Comparison of ENCODE assay signal across 8 cellular contexts in genomic region chr3:146544013-146544928, GRCh38. TPM values are rescaled to one million over a fixed set of nuclear protein-coding genes. Genes with fewer than 3 reads are reported as not detected.
DNase-seq lines count a peak whose midpoint lies in the region; ATAC-seq and TF ChIP-seq lines count a peak whose summit lies in the region.

TSS of gene PLSCR1 (minus strand) at chr3:146544607. CDS start at chr3:146536552, 8,055 bp downstream.

- H3K4me1 ChIP-seq in OCI-LY7 (ENCODE audit: insufficient read depth, low read length, poor library complexity, severe bottlenecking) = no peaks in the 10 kb centered on the region

- peak; percentile 85 for ATAC-seq in GM21367 (IDR thresholded peaks at IDR 0.05; ENCODE audit: unreplicated experiment)

- BruUV-seq in OCI-LY7 (replicated peaks; lab: Mats Ljungman, UMichigan) = no TSS peak

- H2AFZ ChIP-seq in OCI-LY7 (ENCODE audit: low read length) = peak within 1 kb of the TSS; percentile 86

- no peaks in the 10 kb centered on the region for H3K9me2 ChIP-seq in OCI-LY7 (ENCODE audit: insufficient read depth, low read length)

- CTCF ChIA-PET in OCI-LY7 (lab: Charles Lee; ENCODE audit: unreplicated experiment) = no interaction called here

- H3K9me3 ChIP-seq in OCI-LY7 (ENCODE audit: low read length) = no peaks in the 10 kb centered on the region

- H3K27ac ChIP-seq in OCI-LY7 (ENCODE audit: low read depth, low read length, poor library complexity, severe bottlenecking) = no peak within 1 kb of the TSS

- peak within 1 kb of the TSS; percentile 90 for H3K4me2 ChIP-seq in OCI-LY7 (ENCODE audit: low read length)

- POLR2A ChIA-PET in OCI-LY7 (lab: Charles Lee) = interaction anchor here (0.8 to 2.2 kb wide), 7 partner anchors 9 to 74 kb away, joined by 3 to 8 read pairs (median 4); no protein-coding TSS in a partner anchor

- no peak for TF ChIP-seq CTCF in OCI-LY7 (conservative IDR thresholded peaks at IDR 0.05; ENCODE audit: low read length)

- in situ Hi-C loops in Caki2 (cut with HindIII; ENCODE audit: low pct_unique_long_range_greater_than_20kb, low sequenced_read_pairs) = no loop called here

- no peaks in the 10 kb centered on the region for H3K79me2 ChIP-seq in OCI-LY7 (ENCODE audit: insufficient read depth, low read depth, low read length)

- H4K20me1 ChIP-seq in OCI-LY7 (ENCODE audit: insufficient read depth, low read length) = peaks cover 7% of the 10 kb centered on the region; the same call in 1 of the 2 replicates

- H3K36me3 ChIP-seq in OCI-LY7 (ENCODE audit: insufficient read depth, low read length) = no peaks in the 10 kb centered on the region

- peak; percentile 92 for DNase-seq in Caki2 (ENCODE audit: low read depth)
- DNase-seq in HT1080 (ENCODE audit: low read depth) = peak; percentile 99
- peak; percentile 78 for DNase-seq in OCI-LY7 (ENCODE audit: low spot score)
- peak; percentile 58 for DNase-seq in activated T-cell treated with anti-CD3 and anti-CD28 coated beads for 1 hour (ENCODE audit: low read depth)
- DNase-seq in epidermal melanocyte (ENCODE audit: insufficient read length, low spot score) = peak; percentile 86
- peak; percentile 77 for DNase-seq in midbrain (lab: John Stamatoyannopoulos, UW)
- DNase-seq in stimulated activated CD8-positive, alpha-beta memory T cell treated with anti-CD3 and anti-CD28 coated beads, Interleukin-15, amount 100 ng/mL, for 48 hours (ENCODE audit: low read depth in 2 of 2) = peak; percentile 75 to 82

- intact Hi-C loops in OCI-LY7 (cut with micrococcal nuclease; ENCODE audit: unreplicated experiment) = loop anchor here (2.0 kb wide), 1 partner anchor 75 kb away; the partner anchor contains the start of gene PLSCR2

- H3K4me3 ChIP-seq in OCI-LY7 (ENCODE audit: low read depth, low read length, poor library complexity, severe bottlenecking) = peak within 1 kb of the TSS; percentile 74

RNA-seq across cellular contexts. Expression of gene PLSCR1, which starts in this region (rescaled TPM):
- 46.7 and 47.6 TPM in 2 replicates for total RNA-seq in Caki2 (2014; rRNA removed; shearing (Covaris generic); ENCODE audit: low replicate concordance)
- total RNA-seq in HT1080 (2014; rRNA removed; shearing (Covaris generic)) = 90.5 and 110 TPM in 2 replicates
- polyA plus RNA-seq in HT1080 (2015; cell fraction: cytosol; rRNA removed) = 68.3 and 83.6 TPM in 2 replicates
- polyA plus RNA-seq in HT1080 (2015; cell fraction: nucleus; rRNA removed) = 79.8 and 108 TPM in 2 replicates
- total RNA-seq in OCI-LY7 (2014; rRNA removed; shearing (Covaris generic)) = 1.4 and 1.8 TPM in 2 replicates
- 7.5 and 13.4 TPM in 2 replicates for total RNA-seq in OCI-LY7 (2022)
